Comparison of ENCODE assay signal across 8 cellular contexts in genomic region chr9:133683494-133684460, GRCh38. TPM values are rescaled to one million over a fixed set of nuclear protein-coding genes. Genes with fewer than 3 reads are reported as not detected.
DNase-seq lines count a peak whose midpoint lies in the region; ATAC-seq and TF ChIP-seq lines count a peak whose summit lies in the region.
"Had no signal": no experiment of that assay in that cellular context is flagged by ENCODE, and none has a peak within 500 bp of the region (broad histone marks: within the 10 kb centered on the region; RNA-seq: fewer than 3 reads in every experiment).

No MANE protein-coding gene starts in this region.

- peak overlapping the region; percentile 94 for H3K27ac Mint-ChIP-seq in activated CD4-positive, alpha-beta T cell treated with anti-CD3 and anti-CD28 coated beads for 36 hours
- H3K27ac Mint-ChIP-seq in mesothelial cell of epicardium: peak overlapping the region; percentile 88

- no peak for TF ChIP-seq EP300 in upper lobe of left lung (IDR thresholded peaks at IDR 0.05)

- TF ChIP-seq CTCF in body of pancreas (IDR thresholded peaks at IDR 0.05): no peak
- TF ChIP-seq CTCF in mesothelial cell of epicardium (IDR thresholded peaks at IDR 0.05; ENCODE audit: unreplicated experiment): no peak
- no peak for TF ChIP-seq CTCF in upper lobe of left lung (IDR thresholded peaks at IDR 0.05)

- peak overlapping the region; percentile 40 for H3K4me3 Mint-ChIP-seq in activated CD4-positive, alpha-beta T cell treated with anti-CD3 and anti-CD28 coated beads for 36 hours
- no peak overlapping the region for H3K4me3 Mint-ChIP-seq in mesothelial cell of epicardium

- H3K9me3 ChIP-seq in body of pancreas (no peaks in the 10 kb centered on the region), upper lobe of left lung (no peaks in the 10 kb centered on the region)

- peaks cover 28% of the 10 kb centered on the region for H3K4me1 Mint-ChIP-seq in activated CD4-positive, alpha-beta T cell treated with anti-CD3 and anti-CD28 coated beads for 36 hours
- H3K4me1 Mint-ChIP-seq in mesothelial cell of epicardium: peaks cover 27% of the 10 kb centered on the region

- H3K4me1 ChIP-seq in body of pancreas (no peaks in the 10 kb centered on the region), upper lobe of left lung (peaks cover 26 to 33% (median 28%) of the 10 kb centered on the region in 4 donors)

- H3K27ac ChIP-seq in body of pancreas: peak overlapping the region in 3 of 4 donors; percentile 25 to 58 (median 28)
- H3K27ac ChIP-seq in upper lobe of left lung: peak overlapping the region; percentile 69 to 84 (median 75)

- no peaks in the 10 kb centered on the region for H3K9me3 Mint-ChIP-seq in activated CD4-positive, alpha-beta T cell treated with anti-CD3 and anti-CD28 coated beads for 36 hours (ENCODE audit: low read depth)
- no peaks in the 10 kb centered on the region for H3K9me3 Mint-ChIP-seq in mesothelial cell of epicardium

- H3K27me3 ChIP-seq in body of pancreas (no peaks in the 10 kb centered on the region), upper lobe of left lung (no peaks in the 10 kb centered on the region)

- CTCF ChIA-PET in activated CD4-positive, alpha-beta T cell treated with anti-CD3 and anti-CD28 coated beads for 36 hours (lab: Charles Lee): interaction anchor here (0.6 to 1.8 kb wide), 7 partner anchors 10 to 793 kb away, joined by 3 to 12 read pairs (median 3); no protein-coding TSS in a partner anchor

- H3K4me3 ChIP-seq in body of pancreas (no peak overlapping the region), upper lobe of left lung (no peak overlapping the region)

- DNase-seq in activated CD4-positive, alpha-beta T cell treated with anti-CD3 and anti-CD28 coated beads for 36 hours: peak; percentile 78
- peak in 2 of 4 donors; percentile 24 to 47 for DNase-seq in body of pancreas
- no peak for DNase-seq in mesothelial cell of epicardium (ENCODE audit: low spot score in 2 of 2, unreplicated experiment in 2 of 2)
- DNase-seq in upper lobe of left lung: peak in 1 of 2 donors; percentile 73
- no peak for DNase-seq in HT-29 (ENCODE audit: low spot score)
- DNase-seq in superior temporal gyrus (ENCODE audit: extremely low spot score): no peak

- 77 to 84% methylated on average over 20 to 33 of the region's 33 CpGs for WGBS in body of pancreas, 2 donors
- 30 to 58% methylated on average over 16 to 33 of the region's 33 CpGs for WGBS in upper lobe of left lung, 2 donors

- intact Hi-C loops in activated CD4-positive, alpha-beta T cell treated with anti-CD3 and anti-CD28 coated beads for 36 hours (cut with DNase I, micrococcal nuclease): loop anchor here in 1 of 2 experiments (1.0 kb wide), 1 partner anchor 19 kb away; no protein-coding TSS in a partner anchor
- intact Hi-C loops in body of pancreas (cut with DNase I): no loop called here

- POLR2A ChIA-PET in activated CD4-positive, alpha-beta T cell treated with anti-CD3 and anti-CD28 coated beads for 36 hours (lab: Charles Lee): interaction anchor here (0.6 to 0.8 kb wide), 3 partner anchors 15 to 340 kb away, joined by 3 to 4 read pairs (median 4); no protein-coding TSS in a partner anchor

- H3K27me3 Mint-ChIP-seq in activated CD4-positive, alpha-beta T cell treated with anti-CD3 and anti-CD28 coated beads for 36 hours: no peaks in the 10 kb centered on the region
- H3K27me3 Mint-ChIP-seq in mesothelial cell of epicardium (ENCODE audit: low read depth): no peaks in the 10 kb centered on the region

- no peaks in the 10 kb centered on the region for H3K36me3 Mint-ChIP-seq in activated CD4-positive, alpha-beta T cell treated with anti-CD3 and anti-CD28 coated beads for 36 hours (ENCODE audit: low read depth)
- no peaks in the 10 kb centered on the region for H3K36me3 Mint-ChIP-seq in mesothelial cell of epicardium

- TF ChIP-seq POLR2A in body of pancreas (IDR thresholded peaks at IDR 0.05) (no peak), upper lobe of left lung (IDR thresholded peaks at IDR 0.05) (no peak)

- no peaks in the 10 kb centered on the region for H3K36me3 ChIP-seq in body of pancreas (replicated peaks in 1 of 2; ENCODE audit: insufficient read depth in 1 of 2, low read depth in 2 of 2)
- no peaks in the 10 kb centered on the region for H3K36me3 ChIP-seq in upper lobe of left lung

- ATAC-seq in activated CD4-positive, alpha-beta T cell treated with anti-CD3 and anti-CD28 coated beads for 36 hours: peak; percentile 89
- peak; percentile 37 for ATAC-seq in body of pancreas
- ATAC-seq in upper lobe of left lung (ENCODE audit: low FRiP score in 2 of 2): no peak
- no peak for ATAC-seq in GM21528 (IDR thresholded peaks at IDR 0.05; ENCODE audit: low FRiP score, unreplicated experiment)
- ATAC-seq: HCT116 had no signal

RNA-seq across cellular contexts. Expression of gene DBH, which starts 47.6 kb away (rescaled TPM):
- total RNA-seq in activated CD4-positive, alpha-beta T cell treated with anti-CD3 and anti-CD28 coated beads for 36 hours: not detected
- not detected for total RNA-seq in body of pancreas
- total RNA-seq in mesothelial cell of epicardium: not detected in 3 replicates
- total RNA-seq in upper lobe of left lung: under 1 TPM in 1 of 6 donors, not detected in 5; 0.27 TPM
- total RNA-seq in HT-29 (2014; rRNA removed; shearing (Covaris generic)): not detected in 2 replicates

RNA-seq across cellular contexts. Expression of gene SARDH, which starts 54.4 kb away (rescaled TPM):
- 1 to 10 TPM; 7.8 to 8.2 TPM for total RNA-seq in activated CD4-positive, alpha-beta T cell treated with anti-CD3 and anti-CD28 coated beads for 36 hours
- 10 to 100 TPM; 20.2 to 61.0 TPM for total RNA-seq in body of pancreas
- 11.8 to 13.9 TPM (median 12.9 TPM) in 3 replicates for total RNA-seq in mesothelial cell of epicardium
- 10 to 100 TPM in 2 of 6 donors, 1 to 10 TPM in 3, under 1 TPM in 1; 0.79 to 37.7 (median 4.2) TPM for total RNA-seq in upper lobe of left lung
- total RNA-seq in HT-29 (2014; rRNA removed; shearing (Covaris generic)): 2.5 and 2.7 TPM in 2 replicates

Comparison
In these comparisons a context has a peak if more than half of its experiments do, and no peak if none do; other contexts are left out.
1. ATAC-seq: peak in activated CD4-positive, alpha-beta T cell treated with anti-CD3 and anti-CD28 coated beads for 36 hours (single experiment) and body of pancreas (single experiment); none in upper lobe of left lung (0 of 2) and GM21528 (single experiment).